30 cellular contexts compared by ENCODE assay signal in genomic region chr10:21308018-21308417, GRCh38.
"Had no signal": no experiment of that assay in that cellular context is flagged by ENCODE, and none has a peak within 500 bp of the region (broad histone marks: within the 10 kb centered on the region; RNA-seq: fewer than 3 reads in every experiment).

No MANE protein-coding gene starts in this region.

- H3K27ac ChIP-seq: ascending aorta, breast epithelium, cardiac muscle cell, colonic mucosa, epithelial cell of prostate, esophagus squamous epithelium, gastroesophageal sphincter, heart right ventricle, WERI-Rb-1 had no signal

- DNase-seq: activated B cell treated with CpG ODN at 0.5 μM for 24 hours; activated CD4-positive, alpha-beta memory T cell treated with anti-CD3 and anti-CD28 coated beads, Interleukin-2, amount 10 ng/mL, durations not matched to agents 7 days and 5 days; activated CD4-positive, alpha-beta T cell treated with anti-CD3 and anti-CD28 coated beads for 48 hours; activated CD8-positive, alpha-beta memory T cell treated with anti-CD3 and anti-CD28 coated beads, Interleukin-2, amount 50 U/mL, for 48 hours; activated gamma-delta T cell; activated naive CD4-positive, alpha-beta T cell; activated naive CD4-positive, alpha-beta T cell treated with anti-CD3 and anti-CD28 coated beads, Interleukin-2, amount 10 ng/mL, durations not matched to agents 7 days and 5 days; activated naive CD8-positive, alpha-beta T cell treated with anti-CD3 and anti-CD28 coated beads, Interleukin-2, amount 10 ng/mL, durations not matched to agents 7 days and 5 days; activated T-cell treated with anti-CD3 and anti-CD28 coated beads for 4 hours; activated T-cell treated with anti-CD3 and anti-CD28 coated beads, Interleukin-2, amount 50 U/mL, for 24 hours; activated T-cell treated with anti-CD3 and anti-CD28 coated beads, Interleukin-2, amount 50 U/mL, for 72 hours; central memory CD4-positive, alpha-beta T cell; cerebellar nuclear complex; colonic mucosa; effector CD8-positive, alpha-beta T cell; esophagus squamous epithelium; foreskin melanocyte; heart right ventricle; T-helper 17 cell; T1000; WERI-Rb-1 had no signal

- H3K36me3 ChIP-seq: ascending aorta, breast epithelium, cardiac muscle cell, colonic mucosa, esophagus squamous epithelium, gastroesophageal sphincter, heart right ventricle, WERI-Rb-1 had no signal

- H3K9me3 ChIP-seq: ascending aorta, breast epithelium, colonic mucosa, esophagus squamous epithelium, gastroesophageal sphincter, heart right ventricle had no signal

- H3K27me3 ChIP-seq: ascending aorta, breast epithelium, cardiac muscle cell, colonic mucosa, esophagus squamous epithelium, gastroesophageal sphincter, heart right ventricle had no signal

- FAIRE-seq: endometrium, endothelial cell of umbilical vein had no signal

- ATAC-seq: activated CD4-positive, CD25-positive, alpha-beta regulatory T cell treated with anti-CD3 and anti-CD28 coated beads, Interleukin-2, amount 50 U/mL, for 24 hours; activated naive CD4-positive, alpha-beta T cell treated with anti-CD3 and anti-CD28 coated beads, Interleukin-2, amount 50 U/mL, for 72 hours; activated T-cell treated with anti-CD3 and anti-CD28 coated beads, Interleukin-2, amount 50 U/mL, for 72 hours; gastroesophageal sphincter; heart right ventricle; T-helper 17 cell had no signal

- H3K4me1 ChIP-seq: ascending aorta, breast epithelium, colonic mucosa, esophagus squamous epithelium, gastroesophageal sphincter, heart right ventricle had no signal

- H3K4me3 ChIP-seq: ascending aorta, breast epithelium, cardiac muscle cell, colonic mucosa, esophagus squamous epithelium, gastroesophageal sphincter, heart right ventricle had no signal
